Comparison of ENCODE assay signal across 21 cellular contexts in genomic region chr9:12973702-12974101, GRCh38.
A peak's percentile ranks its signal among the peaks of the same experiment; 100 is the strongest.
DNase-seq lines count a peak whose midpoint lies in the region; ATAC-seq and TF ChIP-seq lines count a peak whose summit lies in the region.
"Had no signal": no experiment of that assay in that cellular context is flagged by ENCODE, and none has a peak within 500 bp of the region (broad histone marks: within the 10 kb centered on the region; RNA-seq: fewer than 3 reads in every experiment).

No MANE protein-coding gene starts in this region.

- no peak for TF ChIP-seq EP300 in sigmoid colon (IDR thresholded peaks at IDR 0.05)

- H3K4me3 ChIP-seq in fibroblast of the aortic adventitia (ENCODE audit: low read depth, low read length) (no peak overlapping the region), sigmoid colon (no peak overlapping the region)
- H3K4me3 ChIP-seq: spleen, vagina had no signal

- H3K27me3 ChIP-seq in sigmoid colon, result no peaks in the 10 kb centered on the region
- H3K27me3 ChIP-seq: spleen, vagina had no signal

- intact Hi-C loops in sigmoid colon (cut with DNase I), result loop anchor here (5.0 kb wide), 1 partner anchor 196 kb away; the partner anchor contains the start of gene LURAP1L

- DNase-seq in OCI-M1 (lab: John Stamatoyannopoulos, UW) (peak; percentile 92), fibroblast of the aortic adventitia (ENCODE audit: low read depth) (peak; percentile 54), sigmoid colon (no peak), HT-29 (ENCODE audit: low spot score) (no peak), GOT3 (lab: John Stamatoyannopoulos, UW) (no peak)
- DNase-seq: activated B cell treated with CpG ODN at 0.5 μM for 24 hours; activated naive CD4-positive, alpha-beta T cell treated with anti-CD3 and anti-CD28 coated beads for 36 hours; central memory CD4-positive, alpha-beta T cell; EL; glutamatergic neuron; naive thymus-derived CD4-positive, alpha-beta T cell; NCI-H1417; NCI-H510A; SK-N-SH; spleen; stimulated activated CD4-positive, alpha-beta T cell treated with anti-CD3 and anti-CD28 coated beads, Interleukin-4, amount 100 ng/mL, for 1 hour; stimulated activated naive B cell treated with anti-CD40 and anti-IgM and Interleukin-4, amounts not matched to agents 10 μg/mL and 1 μg/mL and 100 μg/mL, for 72 hours had no signal

- no peaks in the 10 kb centered on the region for H3K36me3 ChIP-seq in KOPT-K1 (ENCODE audit: insufficient read depth, low read length)
- no peaks in the 10 kb centered on the region for H3K36me3 ChIP-seq in sigmoid colon
- H3K36me3 ChIP-seq: spleen, vagina had no signal

- peaks cover 0 to 46% (median 32%) of the 10 kb centered on the region in 4 donors for H3K4me1 ChIP-seq in sigmoid colon
- H3K4me1 ChIP-seq: spleen, vagina had no signal

- TF ChIP-seq POLR2A in sigmoid colon (IDR thresholded peaks at IDR 0.05), result no peak

- 21 to 60% methylated on average over 1 of the region's 1 CpG for WGBS in sigmoid colon, 2 donors

- no peaks in the 10 kb centered on the region for H3K9me3 ChIP-seq in KOPT-K1 (ENCODE audit: insufficient read depth, low read length, poor library complexity, severe bottlenecking)
- H3K9me3 ChIP-seq in sigmoid colon, result no peaks in the 10 kb centered on the region
- H3K9me3 ChIP-seq: SK-N-SH, vagina had no signal

- no peak for TF ChIP-seq CTCF in fibroblast of the aortic adventitia (IDR thresholded peaks at IDR 0.05; ENCODE audit: insufficient read depth, low read length)
- no peak for TF ChIP-seq CTCF in sigmoid colon (IDR thresholded peaks at IDR 0.05)

- no peak for ATAC-seq in HG03354 (IDR thresholded peaks at IDR 0.05; ENCODE audit: poor library complexity, severe bottlenecking, unreplicated experiment)
- ATAC-seq: HCT116; naive thymus-derived CD4-positive, alpha-beta T cell; stimulated activated naive B cell treated with anti-CD40 and anti-IgM and Interleukin-4, amounts not matched to agents 10 μg/mL and 1 μg/mL and 100 μg/mL, for 72 hours had no signal

- H3K27ac ChIP-seq in KOPT-K1 (ENCODE audit: low read depth, low read length, poor library complexity, severe bottlenecking) (peak overlapping the region; percentile 70), sigmoid colon (peak overlapping the region; percentile 59 to 78 (median 74))
- H3K27ac ChIP-seq: vagina had no signal

Comparison
In these comparisons a context has a peak if more than half of its experiments do, and no peak if none do; other contexts are left out.
1. DNase-seq: peak in OCI-M1 (single experiment) and fibroblast of the aortic adventitia (single experiment); none in sigmoid colon (single experiment), HT-29 (single experiment) and GOT3 (single experiment).